ENCODE assay signal across 8 cellular contexts in the genomic region with DNA sequence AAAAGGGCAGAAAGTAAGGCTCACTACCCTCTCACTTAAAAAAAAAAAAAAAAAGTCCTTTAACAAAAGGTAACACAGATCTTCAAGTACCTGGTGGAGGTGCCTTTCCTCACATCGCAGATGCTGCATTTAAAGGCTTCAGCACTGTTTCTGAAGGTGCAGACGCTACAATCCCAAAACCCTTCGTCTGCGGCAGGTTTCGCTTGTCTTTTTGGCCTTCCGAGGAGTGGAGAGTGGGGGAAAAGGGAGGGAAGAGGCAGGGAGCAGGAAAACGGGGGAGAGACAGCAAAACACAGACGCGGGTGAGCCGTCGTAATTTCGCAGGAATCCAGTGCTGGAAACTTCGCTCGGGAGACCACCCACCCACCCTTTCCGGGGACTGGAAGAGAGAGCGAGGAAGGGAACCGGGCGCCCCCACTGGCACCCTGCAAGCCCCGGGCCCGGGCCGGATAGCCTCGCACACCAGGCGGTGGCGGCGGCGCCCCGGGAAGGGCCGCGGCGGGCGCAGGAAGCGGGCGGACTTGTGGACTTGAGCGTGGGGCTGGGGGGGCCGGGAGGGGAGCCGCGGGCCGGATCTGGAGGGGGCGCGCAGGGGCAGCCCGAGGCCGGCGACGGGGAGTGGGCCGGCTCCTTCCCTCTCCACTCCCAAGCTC. TPM values are rescaled to one million over a fixed set of nuclear protein-coding genes. Genes with fewer than 3 reads are reported as not detected.
DNase-seq lines count a peak whose midpoint lies in the region; ATAC-seq lines count a peak whose summit lies in the region.

Gene RYBP, minus strand, starts transcription at position 216 of the 653 bp plus-strand sequence.

- POLR2A ChIA-PET in naive thymus-derived CD4-positive, alpha-beta T cell (lab: Charles Lee): interaction anchor here (0.7 to 1.4 kb wide), 4 partner anchors 14 to 376 kb away, joined by 3 to 4 read pairs (median 3); no protein-coding TSS in a partner anchor

- H3K27me3 Mint-ChIP-seq in naive thymus-derived CD4-positive, alpha-beta T cell: peaks cover 0 to 8% (median 6%) of the 10 kb centered on the region in 5 donors

- peaks cover 0 to 2% (median 0%) of the 10 kb centered on the region in 11 donors for H3K9me3 Mint-ChIP-seq in naive thymus-derived CD4-positive, alpha-beta T cell

- no peaks in the 10 kb centered on the region for H3K9me3 ChIP-seq in esophagus (ENCODE audit: control insufficient read depth in 2 of 2, insufficient read depth in 1 of 2, low read depth in 1 of 2, low read length in 1 of 2)
- no peaks in the 10 kb centered on the region for H3K9me3 ChIP-seq in naive thymus-derived CD4-positive, alpha-beta T cell (ENCODE audit: control insufficient read depth in 2 of 3, low read length in 3 of 3)

- intact Hi-C loops in naive thymus-derived CD4-positive, alpha-beta T cell (cut with micrococcal nuclease): loop anchor here (1.0 to 10.0 kb wide), 24 partner anchors 9 to 862 kb away; partner anchors contain the start of genes FOXP1 (in 2 of the 2), SHQ1 (in 2 of the 2) and PPP4R2 (in 1 of the 2)

- H3K4me1 ChIP-seq in esophagus (ENCODE audit: control insufficient read depth in 2 of 2, insufficient read depth in 2 of 2, low read length in 1 of 2): peaks cover 0 to 6% of the 10 kb centered on the region in 2 donors
- H3K4me1 ChIP-seq in naive thymus-derived CD4-positive, alpha-beta T cell (ENCODE audit: control insufficient read depth in 2 of 2, insufficient read depth in 2 of 2, low read length in 2 of 2): peaks cover 23 to 37% of the 10 kb centered on the region in 2 donors

- H3K36me3 Mint-ChIP-seq in naive thymus-derived CD4-positive, alpha-beta T cell: peaks cover 0 to 28% (median 7%) of the 10 kb centered on the region in 5 donors

- CTCF ChIA-PET in naive thymus-derived CD4-positive, alpha-beta T cell (lab: Charles Lee): interaction anchor here (1.1 kb wide), 1 partner anchor 375 kb away, joined by 3 read pairs; no protein-coding TSS in a partner anchor

- peak within 1 kb of the TSS; percentile 58 to 79 for H3K27ac ChIP-seq in esophagus (ENCODE audit: low read depth in 2 of 2, low read length in 1 of 2)
- H3K27ac ChIP-seq in naive thymus-derived CD4-positive, alpha-beta T cell (ENCODE audit: low read depth, low read length): peak within 1 kb of the TSS; percentile 79

- DNase-seq in ELF-1 (ENCODE audit: low read depth, low spot score) (peak; percentile 65), epidermal melanocyte (ENCODE audit: insufficient read length, low spot score) (no peak), NCI-H1930 (lab: John Stamatoyannopoulos, UW) (no peak)
- no peak for DNase-seq in Jurkat, Clone E6-1 (ENCODE audit: low read depth, low spot score)
- peak; percentile 20 for DNase-seq in activated CD4-positive, alpha-beta T cell treated with anti-CD3 and anti-CD28 coated beads, Interleukin-2, amount 50 U/mL, for 1 hour
- peak; percentile 38 to 69 (median 48) for DNase-seq in naive thymus-derived CD4-positive, alpha-beta T cell

- WGBS in esophagus, 2 donors: 0% methylated on average over 17 to 43 of the region's 45 CpGs

- H3K36me3 ChIP-seq in esophagus (ENCODE audit: control insufficient read depth in 2 of 2, insufficient read depth in 2 of 2, low read length in 1 of 2): no peaks in the 10 kb centered on the region
- no peaks in the 10 kb centered on the region for H3K36me3 ChIP-seq in naive thymus-derived CD4-positive, alpha-beta T cell (ENCODE audit: control insufficient read depth in 2 of 3, insufficient read depth in 3 of 3, low read length in 3 of 3)

- peak within 1 kb of the TSS; percentile 75 for H3K4me3 ChIP-seq in Jurkat, Clone E6-1 (ENCODE audit: low read length)
- H3K4me3 ChIP-seq in esophagus (ENCODE audit: low read depth in 1 of 2, low read length in 2 of 2): peak within 1 kb of the TSS; percentile 74 to 75
- H3K4me3 ChIP-seq in naive thymus-derived CD4-positive, alpha-beta T cell (ENCODE audit: low read length): peak within 1 kb of the TSS; percentile 89

- no peaks in the 10 kb centered on the region for H3K27me3 ChIP-seq in esophagus (ENCODE audit: control insufficient read depth in 1 of 2, insufficient read depth in 2 of 2, low read length in 2 of 2)
- H3K27me3 ChIP-seq in naive thymus-derived CD4-positive, alpha-beta T cell (ENCODE audit: control insufficient read depth in 2 of 2, insufficient read depth in 2 of 2, low read length in 2 of 2): no peaks in the 10 kb centered on the region

- peaks cover 40 to 50% (median 49%) of the 10 kb centered on the region in 7 donors for H3K4me1 Mint-ChIP-seq in naive thymus-derived CD4-positive, alpha-beta T cell

- peak within 1 kb of the TSS; percentile 93 to 100 (median 98) for H3K4me3 Mint-ChIP-seq in naive thymus-derived CD4-positive, alpha-beta T cell

- H3K27ac Mint-ChIP-seq in naive thymus-derived CD4-positive, alpha-beta T cell: peak within 1 kb of the TSS; percentile 90 to 99 (median 96)

- ATAC-seq in GM21529 (IDR thresholded peaks at IDR 0.05; ENCODE audit: unreplicated experiment): peak; percentile 36
- peak; percentile 0 for ATAC-seq in naive thymus-derived CD4-positive, alpha-beta T cell

RNA-seq across cellular contexts. Expression of gene RYBP, which starts in this region (rescaled TPM):
- polyA plus RNA-seq in Jurkat, Clone E6-1 (2012; ENCODE audit: insufficient read depth, insufficient read length): 10.7 TPM
- 1 to 10 TPM; 4.2 to 4.9 TPM for polyA plus RNA-seq in esophagus
- total RNA-seq in naive thymus-derived CD4-positive, alpha-beta T cell: 10 to 100 TPM in 3 of 5 experiments, 1 to 10 TPM in 2; 9.2 to 20.4 (median 16.4) TPM
- polyA plus RNA-seq in naive thymus-derived CD4-positive, alpha-beta T cell: 1 to 10 TPM; 1.6 to 2.4 TPM

Comparison
In these comparisons a context has a peak if more than half of its experiments do, and no peak if none do; other contexts are left out.
1. DNase-seq: peak in ELF-1 (single experiment), activated CD4-positive, alpha-beta T cell treated with anti-CD3 and anti-CD28 coated beads, Interleukin-2, amount 50 U/mL, for 1 hour (single experiment) and naive thymus-derived CD4-positive, alpha-beta T cell (9 of 9); none in Jurkat, Clone E6-1 (single experiment), epidermal melanocyte (single experiment) and NCI-H1930 (0 of 2).
2. Peak in every context shown above with its lines, with median percentiles within 50 percentile points of each other: H3K4me3 ChIP-seq.